ENCODE assay signal across 1 cellular context in the genomic region with DNA sequence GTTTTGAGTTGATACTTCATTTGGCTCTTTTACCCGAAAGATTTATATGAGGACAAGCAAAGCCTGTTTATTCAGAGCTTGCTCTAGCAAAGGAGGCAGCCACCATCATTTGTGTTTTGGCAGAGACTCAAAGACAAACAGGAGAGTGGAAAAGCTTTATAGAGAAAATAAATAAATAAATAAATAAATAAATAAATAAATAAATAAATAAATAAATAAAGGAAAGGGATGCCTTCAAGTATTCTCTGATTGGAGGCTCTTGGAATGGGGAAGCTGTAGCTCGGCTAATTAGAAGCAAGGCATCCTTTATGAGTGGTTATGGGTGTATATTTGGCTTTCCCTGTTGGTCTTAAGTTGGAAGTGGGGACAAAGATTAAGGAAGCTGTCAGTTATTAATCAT.
TF ChIP-seq lines count a peak whose summit lies in the region.

No MANE protein-coding gene starts in this region.

TF ChIP-seq in HEK293, 187 proteins besides CTCF, POLR2A, EP300 and RAD21 (continued from another document and continues in another):
- TF ChIP-seq, protein P1, sequence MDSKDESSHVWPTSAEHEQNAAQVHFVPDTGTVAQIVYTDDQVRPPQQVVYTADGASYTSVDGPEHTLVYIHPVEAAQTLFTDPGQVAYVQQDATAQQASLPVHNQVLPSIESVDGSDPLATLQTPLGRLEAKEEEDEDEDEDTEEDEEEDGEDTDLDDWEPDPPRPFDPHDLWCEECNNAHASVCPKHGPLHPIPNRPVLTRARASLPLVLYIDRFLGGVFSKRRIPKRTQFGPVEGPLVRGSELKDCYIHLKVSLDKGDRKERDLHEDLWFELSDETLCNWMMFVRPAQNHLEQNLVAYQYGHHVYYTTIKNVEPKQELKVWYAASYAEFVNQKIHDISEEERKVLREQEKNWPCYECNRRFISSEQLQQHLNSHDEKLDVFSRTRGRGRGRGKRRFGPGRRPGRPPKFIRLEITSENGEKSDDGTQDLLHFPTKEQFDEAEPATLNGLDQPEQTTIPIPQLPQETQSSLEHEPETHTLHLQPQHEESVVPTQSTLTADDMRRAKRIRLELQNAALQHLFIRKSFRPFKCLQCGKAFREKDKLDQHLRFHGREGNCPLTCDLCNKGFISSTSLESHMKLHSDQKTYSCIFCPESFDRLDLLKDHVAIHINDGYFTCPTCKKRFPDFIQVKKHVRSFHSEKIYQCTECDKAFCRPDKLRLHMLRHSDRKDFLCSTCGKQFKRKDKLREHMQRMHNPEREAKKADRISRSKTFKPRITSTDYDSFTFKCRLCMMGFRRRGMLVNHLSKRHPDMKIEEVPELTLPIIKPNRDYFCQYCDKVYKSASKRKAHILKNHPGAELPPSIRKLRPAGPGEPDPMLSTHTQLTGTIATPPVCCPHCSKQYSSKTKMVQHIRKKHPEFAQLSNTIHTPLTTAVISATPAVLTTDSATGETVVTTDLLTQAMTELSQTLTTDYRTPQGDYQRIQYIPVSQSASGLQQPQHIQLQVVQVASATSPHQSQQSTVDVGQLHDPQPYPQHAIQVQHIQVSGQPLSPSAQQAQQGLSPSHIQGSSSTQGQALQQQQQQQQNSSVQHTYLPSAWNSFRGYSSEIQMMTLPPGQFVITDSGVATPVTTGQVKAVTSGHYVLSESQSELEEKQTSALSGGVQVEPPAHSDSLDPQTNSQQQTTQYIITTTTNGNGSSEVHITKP (tag by site-specific recombination; IDR thresholded peaks at IDR 0.05) = no peak
- no peak for TF ChIP-seq ZNF791 (tag by site-specific recombination; IDR thresholded peaks at IDR 0.05)
- no peak for TF ChIP-seq ZNF157 (tag by site-specific recombination; IDR thresholded peaks at IDR 0.05)
- TF ChIP-seq ZNF548 (tag by site-specific recombination; IDR thresholded peaks at IDR 0.05) = no peak
- TF ChIP-seq ZNF514 (tag by site-specific recombination; IDR thresholded peaks at IDR 0.05) = no peak
- TF ChIP-seq ZNF792 (tag by site-specific recombination; IDR thresholded peaks at IDR 0.05) = no peak
- no peak for TF ChIP-seq ZNF184 (tag by site-specific recombination; IDR thresholded peaks at IDR 0.05)
- TF ChIP-seq SP3 (tag by site-specific recombination; IDR thresholded peaks at IDR 0.05) = no peak
- TF ChIP-seq, protein P2, sequence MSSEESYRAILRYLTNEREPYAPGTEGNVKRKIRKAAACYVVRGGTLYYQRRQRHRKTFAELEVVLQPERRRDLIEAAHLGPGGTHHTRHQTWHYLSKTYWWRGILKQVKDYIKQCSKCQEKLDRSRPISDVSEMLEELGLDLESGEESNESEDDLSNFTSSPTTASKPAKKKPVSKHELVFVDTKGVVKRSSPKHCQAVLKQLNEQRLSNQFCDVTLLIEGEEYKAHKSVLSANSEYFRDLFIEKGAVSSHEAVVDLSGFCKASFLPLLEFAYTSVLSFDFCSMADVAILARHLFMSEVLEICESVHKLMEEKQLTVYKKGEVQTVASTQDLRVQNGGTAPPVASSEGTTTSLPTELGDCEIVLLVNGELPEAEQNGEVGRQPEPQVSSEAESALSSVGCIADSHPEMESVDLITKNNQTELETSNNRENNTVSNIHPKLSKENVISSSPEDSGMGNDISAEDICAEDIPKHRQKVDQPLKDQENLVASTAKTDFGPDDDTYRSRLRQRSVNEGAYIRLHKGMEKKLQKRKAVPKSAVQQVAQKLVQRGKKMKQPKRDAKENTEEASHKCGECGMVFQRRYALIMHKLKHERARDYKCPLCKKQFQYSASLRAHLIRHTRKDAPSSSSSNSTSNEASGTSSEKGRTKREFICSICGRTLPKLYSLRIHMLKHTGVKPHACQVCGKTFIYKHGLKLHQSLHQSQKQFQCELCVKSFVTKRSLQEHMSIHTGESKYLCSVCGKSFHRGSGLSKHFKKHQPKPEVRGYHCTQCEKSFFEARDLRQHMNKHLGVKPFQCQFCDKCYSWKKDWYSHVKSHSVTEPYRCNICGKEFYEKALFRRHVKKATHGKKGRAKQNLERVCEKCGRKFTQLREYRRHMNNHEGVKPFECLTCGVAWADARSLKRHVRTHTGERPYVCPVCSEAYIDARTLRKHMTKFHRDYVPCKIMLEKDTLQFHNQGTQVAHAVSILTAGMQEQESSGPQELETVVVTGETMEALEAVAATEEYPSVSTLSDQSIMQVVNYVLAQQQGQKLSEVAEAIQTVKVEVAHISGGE (tag by site-specific recombination; conservative IDR thresholded peaks at IDR 0.05; ENCODE audit: low read depth) = peak; percentile 78
- no peak for TF ChIP-seq ZNF302 (tag by site-specific recombination; IDR thresholded peaks at IDR 0.05; ENCODE audit: low read depth)
- peak; percentile 92 for TF ChIP-seq ZNF394 (tag by site-specific recombination; IDR thresholded peaks at IDR 0.05; ENCODE audit: borderline replicate concordance)
- no peak for TF ChIP-seq ZNF132 (tag by site-specific recombination; IDR thresholded peaks at IDR 0.05; ENCODE audit: borderline replicate concordance)
- no peak for TF ChIP-seq ZNF121 (tag by site-specific recombination; IDR thresholded peaks at IDR 0.05)
- TF ChIP-seq ZNF426 (tag by site-specific recombination; IDR thresholded peaks at IDR 0.05) = peak; percentile 90
- no peak for TF ChIP-seq ZNF274 (IDR thresholded peaks at IDR 0.05; ENCODE audit: low read length)
- no peak for TF ChIP-seq ZNF274 (tag by site-specific recombination; IDR thresholded peaks at IDR 0.05; ENCODE audit: borderline replicate concordance)
- TF ChIP-seq ZNF239 (tag by site-specific recombination; IDR thresholded peaks at IDR 0.05) = no peak
- TF ChIP-seq, protein P3, sequence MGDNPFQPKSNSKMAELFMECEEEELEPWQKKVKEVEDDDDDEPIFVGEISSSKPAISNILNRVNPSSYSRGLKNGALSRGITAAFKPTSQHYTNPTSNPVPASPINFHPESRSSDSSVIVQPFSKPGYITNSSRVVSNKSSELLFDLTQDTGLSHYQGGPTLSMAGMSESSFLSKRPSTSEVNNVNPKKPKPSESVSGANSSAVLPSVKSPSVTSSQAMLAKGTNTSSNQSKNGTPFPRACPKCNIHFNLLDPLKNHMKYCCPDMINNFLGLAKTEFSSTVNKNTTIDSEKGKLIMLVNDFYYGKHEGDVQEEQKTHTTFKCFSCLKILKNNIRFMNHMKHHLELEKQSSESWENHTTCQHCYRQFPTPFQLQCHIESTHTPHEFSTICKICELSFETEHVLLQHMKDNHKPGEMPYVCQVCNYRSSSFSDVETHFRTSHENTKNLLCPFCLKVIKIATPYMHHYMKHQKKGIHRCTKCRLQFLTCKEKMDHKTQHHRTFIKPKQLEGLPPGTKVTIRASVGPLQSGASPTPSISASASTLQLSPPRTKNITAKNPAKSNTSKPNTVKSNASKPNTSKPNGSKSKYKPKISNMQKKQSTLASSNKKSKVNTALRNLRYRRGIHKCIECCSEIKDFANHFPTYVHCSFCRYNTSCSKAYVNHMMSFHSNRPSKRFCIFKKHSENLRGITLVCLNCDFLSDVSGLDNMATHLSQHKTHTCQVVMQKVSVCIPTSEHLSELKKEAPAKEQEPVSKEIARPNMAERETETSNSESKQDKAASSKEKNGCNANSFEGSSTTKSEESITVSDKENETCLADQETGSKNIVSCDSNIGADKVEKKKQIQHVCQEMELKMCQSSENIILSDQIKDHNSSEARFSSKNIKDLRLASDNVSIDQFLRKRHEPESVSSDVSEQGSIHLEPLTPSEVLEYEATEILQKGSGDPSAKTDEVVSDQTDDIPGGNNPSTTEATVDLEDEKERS (tag by site-specific recombination; IDR thresholded peaks at IDR 0.05) = no peak
- TF ChIP-seq KLF8 (tag by site-specific recombination; IDR thresholded peaks at IDR 0.05) = no peak
- TF ChIP-seq OVOL3 (tag by site-specific recombination; IDR thresholded peaks at IDR 0.05) = no peak
- TF ChIP-seq ZNF221 (tag by site-specific recombination; IDR thresholded peaks at IDR 0.05; ENCODE audit: borderline replicate concordance) = no peak
- TF ChIP-seq SCRT1 (tag by site-specific recombination; IDR thresholded peaks at IDR 0.05; ENCODE audit: borderline replicate concordance) = no peak
- no peak for TF ChIP-seq ZNF324 (tag by site-specific recombination; IDR thresholded peaks at IDR 0.05)
- peak; percentile 76; the same call in 1 of the 2 replicates for TF ChIP-seq ZNF140 (tag by site-specific recombination; IDR thresholded peaks at IDR 0.05)
- TF ChIP-seq ZNF658 (tag by site-specific recombination; IDR thresholded peaks at IDR 0.05) = no peak
- no peak for TF ChIP-seq ZNF366 (tag by site-specific recombination; conservative IDR thresholded peaks at IDR 0.05)
- TF ChIP-seq ZBTB8A (tag by site-specific recombination; IDR thresholded peaks at IDR 0.05) = peak; percentile 71
- TF ChIP-seq, protein P4, sequence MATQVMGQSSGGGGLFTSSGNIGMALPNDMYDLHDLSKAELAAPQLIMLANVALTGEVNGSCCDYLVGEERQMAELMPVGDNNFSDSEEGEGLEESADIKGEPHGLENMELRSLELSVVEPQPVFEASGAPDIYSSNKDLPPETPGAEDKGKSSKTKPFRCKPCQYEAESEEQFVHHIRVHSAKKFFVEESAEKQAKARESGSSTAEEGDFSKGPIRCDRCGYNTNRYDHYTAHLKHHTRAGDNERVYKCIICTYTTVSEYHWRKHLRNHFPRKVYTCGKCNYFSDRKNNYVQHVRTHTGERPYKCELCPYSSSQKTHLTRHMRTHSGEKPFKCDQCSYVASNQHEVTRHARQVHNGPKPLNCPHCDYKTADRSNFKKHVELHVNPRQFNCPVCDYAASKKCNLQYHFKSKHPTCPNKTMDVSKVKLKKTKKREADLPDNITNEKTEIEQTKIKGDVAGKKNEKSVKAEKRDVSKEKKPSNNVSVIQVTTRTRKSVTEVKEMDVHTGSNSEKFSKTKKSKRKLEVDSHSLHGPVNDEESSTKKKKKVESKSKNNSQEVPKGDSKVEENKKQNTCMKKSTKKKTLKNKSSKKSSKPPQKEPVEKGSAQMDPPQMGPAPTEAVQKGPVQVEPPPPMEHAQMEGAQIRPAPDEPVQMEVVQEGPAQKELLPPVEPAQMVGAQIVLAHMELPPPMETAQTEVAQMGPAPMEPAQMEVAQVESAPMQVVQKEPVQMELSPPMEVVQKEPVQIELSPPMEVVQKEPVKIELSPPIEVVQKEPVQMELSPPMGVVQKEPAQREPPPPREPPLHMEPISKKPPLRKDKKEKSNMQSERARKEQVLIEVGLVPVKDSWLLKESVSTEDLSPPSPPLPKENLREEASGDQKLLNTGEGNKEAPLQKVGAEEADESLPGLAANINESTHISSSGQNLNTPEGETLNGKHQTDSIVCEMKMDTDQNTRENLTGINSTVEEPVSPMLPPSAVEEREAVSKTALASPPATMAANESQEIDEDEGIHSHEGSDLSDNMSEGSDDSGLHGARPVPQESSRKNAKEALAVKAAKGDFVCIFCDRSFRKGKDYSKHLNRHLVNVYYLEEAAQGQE (tag by site-specific recombination; IDR thresholded peaks at IDR 0.05) = peak; percentile 50; the same call in 1 of the 2 replicates
- TF ChIP-seq ZNF133 (tag by site-specific recombination; IDR thresholded peaks at IDR 0.05) = no peak
- no peak for TF ChIP-seq ZNF214 (tag by site-specific recombination; IDR thresholded peaks at IDR 0.05; ENCODE audit: borderline replicate concordance)
- no peak for TF ChIP-seq ZNF341 (tag by site-specific recombination; IDR thresholded peaks at IDR 0.05; ENCODE audit: low read depth)
- TF ChIP-seq, protein P5, sequence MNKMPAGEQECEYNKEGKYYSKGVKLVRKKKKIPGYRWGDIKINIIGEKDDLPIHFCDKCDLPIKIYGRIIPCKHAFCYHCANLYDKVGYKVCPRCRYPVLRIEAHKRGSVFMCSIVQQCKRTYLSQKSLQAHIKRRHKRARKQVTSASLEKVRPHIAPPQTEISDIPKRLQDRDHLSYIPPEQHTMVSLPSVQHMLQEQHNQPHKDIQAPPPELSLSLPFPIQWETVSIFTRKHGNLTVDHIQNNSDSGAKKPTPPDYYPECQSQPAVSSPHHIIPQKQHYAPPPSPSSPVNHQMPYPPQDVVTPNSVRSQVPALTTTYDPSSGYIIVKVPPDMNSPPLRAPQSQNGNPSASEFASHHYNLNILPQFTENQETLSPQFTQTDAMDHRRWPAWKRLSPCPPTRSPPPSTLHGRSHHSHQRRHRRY (tag by site-specific recombination; IDR thresholded peaks at IDR 0.05) = no peak
- no peak for TF ChIP-seq ZNF112 (tag by site-specific recombination; IDR thresholded peaks at IDR 0.05)
- TF ChIP-seq, protein P6, sequence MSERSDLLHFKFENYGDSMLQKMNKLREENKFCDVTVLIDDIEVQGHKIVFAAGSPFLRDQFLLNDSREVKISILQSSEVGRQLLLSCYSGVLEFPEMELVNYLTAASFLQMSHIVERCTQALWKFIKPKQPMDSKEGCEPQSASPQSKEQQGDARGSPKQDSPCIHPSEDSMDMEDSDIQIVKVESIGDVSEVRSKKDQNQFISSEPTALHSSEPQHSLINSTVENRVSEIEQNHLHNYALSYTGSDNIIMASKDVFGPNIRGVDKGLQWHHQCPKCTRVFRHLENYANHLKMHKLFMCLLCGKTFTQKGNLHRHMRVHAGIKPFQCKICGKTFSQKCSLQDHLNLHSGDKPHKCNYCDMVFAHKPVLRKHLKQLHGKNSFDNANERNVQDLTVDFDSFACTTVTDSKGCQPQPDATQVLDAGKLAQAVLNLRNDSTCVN (tag by site-specific recombination; optimal IDR thresholded peaks at IDR 0.05) = no peak
- TF ChIP-seq ZNF560 (tag by site-specific recombination; IDR thresholded peaks at IDR 0.05; ENCODE audit: borderline replicate concordance) = 0 out of 2 replicates have a peak, but pooled peaks have one; percentile 39
- TF ChIP-seq, protein P7, sequence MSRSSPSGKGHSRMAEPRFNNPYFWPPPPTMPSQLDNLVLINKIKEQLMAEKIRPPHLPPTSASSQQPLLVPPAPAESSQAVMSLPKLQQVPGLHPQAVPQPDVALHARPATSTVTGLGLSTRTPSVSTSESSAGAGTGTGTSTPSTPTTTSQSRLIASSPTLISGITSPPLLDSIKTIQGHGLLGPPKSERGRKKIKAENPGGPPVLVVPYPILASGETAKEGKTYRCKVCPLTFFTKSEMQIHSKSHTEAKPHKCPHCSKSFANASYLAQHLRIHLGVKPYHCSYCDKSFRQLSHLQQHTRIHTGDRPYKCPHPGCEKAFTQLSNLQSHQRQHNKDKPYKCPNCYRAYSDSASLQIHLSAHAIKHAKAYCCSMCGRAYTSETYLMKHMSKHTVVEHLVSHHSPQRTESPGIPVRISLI (tag by site-specific recombination; IDR thresholded peaks at IDR 0.05) = no peak
- TF ChIP-seq ZNF830 (tag by site-specific recombination; IDR thresholded peaks at IDR 0.05; ENCODE audit: low read depth) = no peak
- peak; percentile 28; the same call in 1 of the 2 replicates for TF ChIP-seq ZNF558 (tag by site-specific recombination; IDR thresholded peaks at IDR 0.05)
- TF ChIP-seq, protein P8, sequence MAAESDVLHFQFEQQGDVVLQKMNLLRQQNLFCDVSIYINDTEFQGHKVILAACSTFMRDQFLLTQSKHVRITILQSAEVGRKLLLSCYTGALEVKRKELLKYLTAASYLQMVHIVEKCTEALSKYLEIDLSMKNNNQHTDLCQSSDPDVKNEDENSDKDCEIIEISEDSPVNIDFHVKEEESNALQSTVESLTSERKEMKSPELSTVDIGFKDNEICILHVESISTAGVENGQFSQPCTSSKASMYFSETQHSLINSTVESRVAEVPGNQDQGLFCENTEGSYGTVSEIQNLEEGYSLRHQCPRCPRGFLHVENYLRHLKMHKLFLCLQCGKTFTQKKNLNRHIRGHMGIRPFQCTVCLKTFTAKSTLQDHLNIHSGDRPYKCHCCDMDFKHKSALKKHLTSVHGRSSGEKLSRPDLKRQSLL (tag by site-specific recombination; IDR thresholded peaks at IDR 0.05) = no peak
